ENCODE assay signal across 10 cellular contexts in the genomic region with DNA sequence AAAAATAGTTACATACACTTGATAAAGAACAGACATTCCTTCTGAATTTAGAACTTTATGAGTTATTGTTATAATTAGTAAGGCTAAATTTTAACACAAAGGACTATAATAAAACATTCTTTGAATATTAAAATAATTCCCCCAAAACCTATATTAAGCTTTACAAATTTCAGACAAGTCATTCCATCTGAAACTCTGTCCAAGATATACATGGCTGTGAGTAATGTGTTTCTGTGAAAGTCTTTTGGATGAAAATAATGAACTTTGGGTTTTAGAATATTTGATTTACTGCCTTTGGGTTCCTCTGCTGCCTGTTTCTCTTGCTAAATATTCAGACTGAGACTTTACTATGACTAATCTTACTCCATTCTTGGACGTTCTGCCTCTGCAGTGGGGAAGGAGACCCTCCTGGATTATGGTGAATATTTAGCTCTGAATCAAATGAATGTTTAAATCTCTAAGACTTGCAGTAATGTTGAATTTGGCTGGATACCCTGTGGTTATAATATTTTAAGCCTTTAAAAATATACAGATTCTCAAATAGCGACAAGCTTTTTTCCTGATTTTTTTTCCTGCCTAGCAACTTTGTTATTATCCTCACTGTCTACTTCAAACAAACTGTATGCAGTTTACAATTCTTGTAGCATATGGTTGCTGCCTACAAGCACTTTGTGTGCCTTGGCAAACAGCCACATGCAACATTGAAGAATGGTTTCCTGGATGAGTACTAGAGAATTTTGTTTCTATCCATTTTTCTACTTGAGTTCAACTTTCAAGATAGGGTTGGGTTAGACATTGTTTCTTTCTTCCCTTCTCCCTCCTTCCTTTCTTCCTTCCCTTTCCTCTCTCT. TPM values are rescaled to one million over a fixed set of nuclear protein-coding genes. Genes with fewer than 3 reads are reported as not detected.
DNase-seq lines count a peak whose midpoint lies in the region; ATAC-seq and TF ChIP-seq lines count a peak whose summit lies in the region.
"Had no signal": no experiment of that assay in that cellular context is flagged by ENCODE, and none has a peak within 500 bp of the region (broad histone marks: within the 10 kb centered on the region; RNA-seq: fewer than 3 reads in every experiment).

No MANE protein-coding gene starts in this region.

- no peak overlapping the region for H3K4me3 ChIP-seq in neural progenitor cell

- ATAC-seq in GM21723 (IDR thresholded peaks at IDR 0.05; ENCODE audit: unreplicated experiment) = no peak

- no peaks in the 10 kb centered on the region for H3K9me3 ChIP-seq in neural progenitor cell (ENCODE audit: low read depth)

- H3K9me3 Mint-ChIP-seq in neural progenitor cell = no peaks in the 10 kb centered on the region
- no peaks in the 10 kb centered on the region for H3K9me3 Mint-ChIP-seq in activated T-helper 2 cell treated with anti-CD3 and anti-CD28 coated beads, Interferon-gamma antibody, Interleukin-2, Interleukin-4, amounts not matched to agents 10 μg/mL and 5 μg/mL and 100 μg/mL, durations not matched to agents 14 hours and 24 hours and 36 hours
- H3K9me3 Mint-ChIP-seq: activated B cell treated with CpG ODN at 0.5 μM for 24 hours had no signal

- peak overlapping the region; percentile 24 for H2AFZ ChIP-seq in neural progenitor cell (replicated peaks)

- H3F3A ChIP-seq in neural progenitor cell (ENCODE audit: low read depth) = no peaks in the 10 kb centered on the region

- H3K79me2 ChIP-seq in neural progenitor cell (ENCODE audit: low read depth) = no peaks in the 10 kb centered on the region

- no peak overlapping the region for H3K4me3 Mint-ChIP-seq in neural progenitor cell
- H3K4me3 Mint-ChIP-seq in activated T-helper 2 cell treated with anti-CD3 and anti-CD28 coated beads, Interferon-gamma antibody, Interleukin-2, Interleukin-4, amounts not matched to agents 10 μg/mL and 5 μg/mL and 100 μg/mL, durations not matched to agents 14 hours and 24 hours and 36 hours (ENCODE audit: low read depth) = no peak overlapping the region
- H3K4me3 Mint-ChIP-seq: activated B cell treated with CpG ODN at 0.5 μM for 24 hours, H9 had no signal

- no peak overlapping the region for H3K4me2 ChIP-seq in neural progenitor cell

- no peaks in the 10 kb centered on the region for H3K27me3 ChIP-seq in neural progenitor cell

- no peaks in the 10 kb centered on the region for H3K4me1 ChIP-seq in neural progenitor cell

- H3K27me3 Mint-ChIP-seq in neural progenitor cell (ENCODE audit: insufficient read depth, low read depth) = peaks cover 2% of the 10 kb centered on the region
- H3K27me3 Mint-ChIP-seq in activated T-helper 2 cell treated with anti-CD3 and anti-CD28 coated beads, Interferon-gamma antibody, Interleukin-2, Interleukin-4, amounts not matched to agents 10 μg/mL and 5 μg/mL and 100 μg/mL, durations not matched to agents 14 hours and 24 hours and 36 hours (ENCODE audit: low read depth) = no peaks in the 10 kb centered on the region
- H3K27me3 Mint-ChIP-seq: activated B cell treated with CpG ODN at 0.5 μM for 24 hours had no signal

- H3K9ac ChIP-seq in neural progenitor cell = no peak overlapping the region

- H4K20me1 ChIP-seq in neural progenitor cell (ENCODE audit: low read depth) = no peaks in the 10 kb centered on the region

- in situ Hi-C loops in T47D (cut with HindIII; ENCODE audit: low pct_unique_long_range_greater_than_20kb, low sequenced_read_pairs) = no loop called here

- DNase-seq in DMS153 (lab: John Stamatoyannopoulos, UW) (peak; percentile 64), NCI-H1105 treated with DMSO at 0.1 percent for 48 hours (lab: John Stamatoyannopoulos, UW) (peak; percentile 73), T47D (ENCODE audit: low read depth in 1 of 2, low spot score in 1 of 2) (peak; percentile 37 to 63), neural progenitor cell (ENCODE audit: low spot score) (no peak), epidermal melanocyte (ENCODE audit: insufficient read length, low spot score) (no peak)
- no peak for DNase-seq in activated T-cell treated with anti-CD3 and anti-CD28 coated beads, Interleukin-2, amount 50 U/mL, for 48 hours
- no peak for DNase-seq in activated T-helper 2 cell treated with anti-CD3 and anti-CD28 coated beads, Interferon-gamma antibody, Interleukin-2, Interleukin-4, amounts not matched to agents 10 μg/mL and 5 μg/mL and 100 μg/mL, durations not matched to agents 14 hours and 24 hours and 36 hours (ENCODE audit: low spot score)
- DNase-seq: activated B cell treated with CpG ODN at 0.5 μM for 24 hours, H9 had no signal

- peaks cover 5% of the 10 kb centered on the region for H3K4me1 Mint-ChIP-seq in neural progenitor cell
- peaks cover 2% of the 10 kb centered on the region for H3K4me1 Mint-ChIP-seq in activated T-helper 2 cell treated with anti-CD3 and anti-CD28 coated beads, Interferon-gamma antibody, Interleukin-2, Interleukin-4, amounts not matched to agents 10 μg/mL and 5 μg/mL and 100 μg/mL, durations not matched to agents 14 hours and 24 hours and 36 hours (ENCODE audit: low read depth)
- H3K4me1 Mint-ChIP-seq: activated B cell treated with CpG ODN at 0.5 μM for 24 hours had no signal

- H3K27ac ChIP-seq in neural progenitor cell = no peak overlapping the region

- H3K36me3 Mint-ChIP-seq in neural progenitor cell = peaks cover 1% of the 10 kb centered on the region
- no peaks in the 10 kb centered on the region for H3K36me3 Mint-ChIP-seq in activated T-helper 2 cell treated with anti-CD3 and anti-CD28 coated beads, Interferon-gamma antibody, Interleukin-2, Interleukin-4, amounts not matched to agents 10 μg/mL and 5 μg/mL and 100 μg/mL, durations not matched to agents 14 hours and 24 hours and 36 hours (ENCODE audit: low read depth)

- no peaks in the 10 kb centered on the region for H3K36me3 ChIP-seq in neural progenitor cell

- H3K27ac Mint-ChIP-seq in neural progenitor cell = no peak overlapping the region
- no peak overlapping the region for H3K27ac Mint-ChIP-seq in activated T-helper 2 cell treated with anti-CD3 and anti-CD28 coated beads, Interferon-gamma antibody, Interleukin-2, Interleukin-4, amounts not matched to agents 10 μg/mL and 5 μg/mL and 100 μg/mL, durations not matched to agents 14 hours and 24 hours and 36 hours
- H3K27ac Mint-ChIP-seq: activated B cell treated with CpG ODN at 0.5 μM for 24 hours, H9 had no signal

- TF ChIP-seq CTCF in neural progenitor cell (IDR thresholded peaks at IDR 0.05) = no peak

- intact Hi-C loops in activated T-helper 2 cell treated with anti-CD3 and anti-CD28 coated beads, Interferon-gamma antibody, Interleukin-2, Interleukin-4, amounts not matched to agents 10 μg/mL and 5 μg/mL and 100 μg/mL, durations not matched to agents 14 hours and 24 hours and 36 hours (cut with micrococcal nuclease) = no loop called here

RNA-seq across cellular contexts. Expression of gene TXLNB, which starts 51.4 kb away (rescaled TPM):
- 0.06 TPM in 2 replicates for total RNA-seq in neural progenitor cell (ENCODE audit: low replicate concordance)
- total RNA-seq in activated T-helper 2 cell treated with anti-CD3 and anti-CD28 coated beads, Interferon-gamma antibody, Interleukin-2, Interleukin-4, amounts not matched to agents 10 μg/mL and 5 μg/mL and 100 μg/mL, durations not matched to agents 14 hours and 24 hours and 36 hours = 0.05 TPM in 1 of 2 replicates, not detected in the other

Comparison
In these comparisons a context has a peak if more than half of its experiments do, and no peak if none do; other contexts are left out.
1. DNase-seq: peak in DMS153 (single experiment), NCI-H1105 treated with DMSO at 0.1 percent for 48 hours (single experiment) and T47D (2 of 2); none in neural progenitor cell (single experiment), activated T-cell treated with anti-CD3 and anti-CD28 coated beads, Interleukin-2, amount 50 U/mL, for 48 hours (0 of 2), activated T-helper 2 cell treated with anti-CD3 and anti-CD28 coated beads, Interferon-gamma antibody, Interleukin-2, Interleukin-4, amounts not matched to agents 10 μg/mL and 5 μg/mL and 100 μg/mL, durations not matched to agents 14 hours and 24 hours and 36 hours (single experiment) and epidermal melanocyte (single experiment).